In the genomic region with DNA sequence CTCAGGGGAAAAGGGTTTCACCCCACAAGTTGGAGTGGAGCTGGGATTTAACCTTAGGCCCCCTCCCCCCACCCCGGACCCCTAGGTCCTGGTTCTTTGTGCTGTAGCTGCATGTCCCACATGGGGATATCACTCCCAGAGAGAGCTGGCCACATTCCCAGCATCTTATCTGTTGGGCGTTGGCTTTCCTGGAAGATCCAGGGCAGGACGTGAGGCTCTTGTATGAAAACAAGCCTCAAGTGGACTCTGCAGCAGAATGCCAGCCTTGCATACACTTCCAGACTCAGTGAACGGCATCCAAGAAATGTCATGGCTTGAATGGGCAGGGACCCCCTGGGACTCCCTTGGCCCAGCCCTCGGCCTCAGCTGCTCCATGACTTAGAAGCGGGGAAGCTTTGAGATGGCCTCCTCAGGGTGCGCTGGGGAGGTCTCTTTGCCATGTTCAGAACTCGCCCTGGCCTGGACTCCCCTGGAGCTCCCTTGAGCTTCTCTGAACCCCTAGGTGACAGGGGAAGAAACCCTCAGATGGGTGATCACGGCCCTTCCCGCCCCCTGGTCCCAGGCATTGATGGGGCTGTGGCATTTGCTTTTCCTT, we compare ENCODE assay signal across 12 cellular contexts. TPM values are rescaled to one million over a fixed set of nuclear protein-coding genes. Genes with fewer than 3 reads are reported as not detected.
DNase-seq lines count a peak whose midpoint lies in the region; ATAC-seq and TF ChIP-seq lines count a peak whose summit lies in the region.
"Not testable (repeated sequence)": the region's sequence is repeated elsewhere in the genome, so short reads cannot be mapped to it uniquely, and the experiment has no call there.
"Had no signal": no experiment of that assay in that cellular context is flagged by ENCODE, and none has a peak within 500 bp of the region (broad histone marks: within the 10 kb centered on the region; RNA-seq: fewer than 3 reads in every experiment).

No MANE protein-coding gene starts in this region.

- not testable (repeated sequence) for H3K9ac ChIP-seq in Karpas-422 (ENCODE audit: low read length)

- not testable (repeated sequence) for H3K4me2 ChIP-seq in Karpas-422 (ENCODE audit: low read depth, low read length, poor library complexity, severe bottlenecking)

- not testable (repeated sequence) for H3K27me3 ChIP-seq in Karpas-422 (ENCODE audit: low read length); left lung; spleen (replicated peaks in 1 of 7); aorta (ENCODE audit: control insufficient read depth in 1 of 2, insufficient read depth in 2 of 2, low read length in 1 of 2)

- H3K9me3 ChIP-seq in Karpas-422 (ENCODE audit: low read length); left lung; spleen; aorta (ENCODE audit: control insufficient read depth, low read length): not testable (repeated sequence)

- intact Hi-C loops in Right ventricle myocardium superior (cut with DNase I); left ventricle myocardium superior (cut with micrococcal nuclease); left lung (cut with DNase I); spleen (cut with DNase I; ENCODE audit: low total_unique reads); aorta (cut with DNase I): not testable (repeated sequence)

- H3K36me3 ChIP-seq in Karpas-422 (ENCODE audit: insufficient read depth, low read length); left lung; spleen; aorta (ENCODE audit: control insufficient read depth in 1 of 2, insufficient read depth in 2 of 2, low read length in 1 of 2): not testable (repeated sequence)

- not testable (repeated sequence) for H3K79me2 ChIP-seq in Karpas-422 (ENCODE audit: low read length)

- not testable (repeated sequence) for TF ChIP-seq POLR2A in spleen (IDR thresholded peaks at IDR 0.05)

- ATAC-seq in Right ventricle myocardium superior (ENCODE audit: poor library complexity) = peak; percentile 88
- peak; percentile 88 for ATAC-seq in left ventricle myocardium superior
- ATAC-seq in left lung = peak; percentile 43
- ATAC-seq in aorta (ENCODE audit: low FRiP score) = peak; percentile 14

- not testable (repeated sequence) for H4K20me1 ChIP-seq in Karpas-422 (ENCODE audit: insufficient read depth, low read depth, low read length)

- H2AFZ ChIP-seq in Karpas-422 (ENCODE audit: low read length) = not testable (repeated sequence)

- not testable (repeated sequence) for DNase-seq in Karpas-422
- peak; percentile 9 for DNase-seq in activated effector memory CD4-positive, alpha-beta T cell treated with anti-CD3 and anti-CD28 coated beads, Interleukin-2, amount 50 U/mL, for 16 hours
- DNase-seq in Right ventricle myocardium superior (peak; percentile 75), left ventricle myocardium superior (peak; percentile 70), left lung (peak in 1 of 2 donors; percentile 31), myocyte (ENCODE audit: low read depth) (peak; percentile 67), spleen (peak; percentile 62), aorta (peak; percentile 59 to 76)

- peak overlapping the region; percentile 53 for H3K27ac ChIP-seq in Karpas-422 (ENCODE audit: low read length)
- not testable (repeated sequence) for H3K27ac ChIP-seq in left lung; spleen; aorta (ENCODE audit: low read depth in 1 of 2, low read length in 2 of 2)

- TF ChIP-seq CTCF in left lung (IDR thresholded peaks at IDR 0.05); spleen (IDR thresholded peaks at IDR 0.05 in 8 of 11, conservative IDR thresholded peaks at IDR 0.05 in 3 of 11): not testable (repeated sequence)

- H3K9me2 ChIP-seq in Karpas-422 (replicated peaks; ENCODE audit: insufficient read depth, low read length) = not testable (repeated sequence)

- not testable (repeated sequence) for H3K4me3 ChIP-seq in Karpas-422 (ENCODE audit: low read length); left lung; spleen; aorta (ENCODE audit: low read length in 2 of 2)

- peaks cover 66% of the 10 kb centered on the region for H3K4me1 ChIP-seq in Karpas-422 (ENCODE audit: low read length)
- not testable (repeated sequence) for H3K4me1 ChIP-seq in left lung; spleen; aorta (ENCODE audit: control insufficient read depth in 1 of 2, insufficient read depth in 2 of 2, low read length in 2 of 2)

- WGBS in spleen, 5 donors = 62 to 90% (median 69%) methylated on average over 5 to 10 of the region's 10 CpGs
- WGBS in aorta, 2 donors = 10 to 25% methylated on average over 7 to 10 of the region's 10 CpGs

RNA-seq across cellular contexts. Expression of a gene that starts 29.4 kb away (rescaled TPM):
- total RNA-seq in Karpas-422 (2014; rRNA removed; shearing (Covaris generic); ENCODE audit: low replicate concordance) = 0.22 and 1.1 TPM in 2 replicates
- 12.2 TPM for total RNA-seq in Right ventricle myocardium superior
- total RNA-seq in left ventricle myocardium superior = 11.4 TPM
- total RNA-seq in left lung = 1 to 10 TPM; 3.0 to 4.0 TPM
- total RNA-seq in myocyte = 14.6 and 15.4 TPM in 2 replicates
- 3.7 TPM for polyA plus RNA-seq in myocyte (2012)
- total RNA-seq in spleen = 1 to 10 TPM; 1.0 to 4.8 (median 2.6) TPM
- polyA plus RNA-seq in spleen = under 1 TPM; 0.11 to 0.77 (median 0.12) TPM
- total RNA-seq in aorta = 1 to 10 TPM; 2.9 to 4.0 TPM
- polyA plus RNA-seq in aorta = under 1 TPM in 1 of 2 donors, not detected in 1; 0.13 TPM
- total RNA-seq: Calu3; CD8-positive, alpha-beta memory T cell; HFFc6 had no signal
- polyA plus RNA-seq: CD8-positive, alpha-beta memory T cell; IgD-negative memory B cell had no signal

Comparison
In these comparisons a context has a peak if more than half of its experiments do, and no peak if none do; other contexts are left out.
1. ATAC-seq: peak in every context shown above with its lines; median percentile 88 in Right ventricle myocardium superior; 88 in left ventricle myocardium superior; 43 in left lung; 14 in aorta.